In genomic region chr1:208731976-208732821, GRCh38 we compare ENCODE assay signal across 8 cellular contexts.
A peak's percentile ranks its signal among the peaks of the same experiment; 100 is the strongest.
DNase-seq lines count a peak whose midpoint lies in the region; ATAC-seq and TF ChIP-seq lines count a peak whose summit lies in the region.

No MANE protein-coding gene starts in this region.

- no peak overlapping the region for H3K9ac ChIP-seq in colonic mucosa (ENCODE audit: low read depth in 2 of 2, low read length in 2 of 2)

- H3K4me1 ChIP-seq in colonic mucosa (no peaks in the 10 kb centered on the region), psoas muscle (no peaks in the 10 kb centered on the region)

- H3K36me3 ChIP-seq in colonic mucosa (no peaks in the 10 kb centered on the region), psoas muscle (ENCODE audit: insufficient read depth in 1 of 2, low read depth in 1 of 2) (no peaks in the 10 kb centered on the region)

- H3K27me3 ChIP-seq in colonic mucosa, result no peaks in the 10 kb centered on the region
- peaks cover 0 to 4% (median 0%) of the 10 kb centered on the region in 3 donors for H3K27me3 ChIP-seq in psoas muscle (ENCODE audit: insufficient read depth in 3 of 3, low read length in 2 of 3)

- 31 to 40% (median 36%) methylated on average over 4 of the region's 4 CpGs for WGBS in psoas muscle, 3 donors

- no peak overlapping the region for H3K27ac ChIP-seq in colonic mucosa
- no peak overlapping the region for H3K27ac ChIP-seq in psoas muscle

- intact Hi-C loops in colonic mucosa (cut with DNase I), result no loop called here
- intact Hi-C loops in psoas muscle (cut with DNase I), result no loop called here
- intact Hi-C loops in head of caudate nucleus (cut with DNase I), result no loop called here

- no peak for TF ChIP-seq CTCF in fibroblast of the aortic adventitia (IDR thresholded peaks at IDR 0.05; ENCODE audit: insufficient read depth, low read length)
- no peak for TF ChIP-seq CTCF in colonic mucosa (IDR thresholded peaks at IDR 0.05)
- no peak for TF ChIP-seq CTCF in psoas muscle (IDR thresholded peaks at IDR 0.05)

- DNase-seq in DMS53 (lab: John Stamatoyannopoulos, UW) (peak; percentile 16), DMS53 treated with DMSO at 0.1 percent for 48 hours (lab: John Stamatoyannopoulos, UW; ENCODE audit: unreplicated experiment) (no peak), NCI-H146 treated with DMSO at 0.1 percent for 48 hours (lab: John Stamatoyannopoulos, UW; ENCODE audit: unreplicated experiment) (peak; percentile 98), fibroblast of the aortic adventitia (ENCODE audit: low read depth) (peak; percentile 2), colonic mucosa (no peak), psoas muscle (no peak), head of caudate nucleus (no peak)

- peak; percentile 90 for ATAC-seq in HG02610 (IDR thresholded peaks at IDR 0.05; ENCODE audit: unreplicated experiment)
- ATAC-seq in psoas muscle, result no peak

- no peak overlapping the region for H3K4me3 ChIP-seq in fibroblast of the aortic adventitia (ENCODE audit: low read depth, low read length)
- no peak overlapping the region for H3K4me3 ChIP-seq in colonic mucosa
- H3K4me3 ChIP-seq in psoas muscle, result no peak overlapping the region

- no peaks in the 10 kb centered on the region for H3K9me3 ChIP-seq in colonic mucosa
- no peaks in the 10 kb centered on the region for H3K9me3 ChIP-seq in psoas muscle

Comparison
In these comparisons a context has a peak if more than half of its experiments do, and no peak if none do; other contexts are left out.
1. DNase-seq: peak in DMS53 (single experiment), NCI-H146 treated with DMSO at 0.1 percent for 48 hours (single experiment) and fibroblast of the aortic adventitia (single experiment); none in DMS53 treated with DMSO at 0.1 percent for 48 hours (single experiment), colonic mucosa (single experiment), psoas muscle (0 of 2) and head of caudate nucleus (0 of 42).